8 cellular contexts compared by ENCODE assay signal in genomic region chr6:116461563-116462507, GRCh38. TPM values are rescaled to one million over a fixed set of nuclear protein-coding genes. Genes with fewer than 3 reads are reported as not detected.
DNase-seq lines count a peak whose midpoint lies in the region; ATAC-seq and TF ChIP-seq lines count a peak whose summit lies in the region.

No MANE protein-coding gene starts in this region.

- no peak for TF ChIP-seq CTCF in Loucy (conservative IDR thresholded peaks at IDR 0.05; ENCODE audit: low read length)
- no peak for TF ChIP-seq CTCF in activated CD8-positive, alpha-beta T cell treated with anti-CD3 and anti-CD28 coated beads for 36 hours (IDR thresholded peaks at IDR 0.05)
- no peak for TF ChIP-seq CTCF in esophagus squamous epithelium (IDR thresholded peaks at IDR 0.05)

- peak overlapping the region; percentile 90 for H2AFZ ChIP-seq in Loucy (ENCODE audit: low read length)

- H3K4me3 ChIP-seq in Loucy (ENCODE audit: low read length, poor library complexity, severe bottlenecking) (peak overlapping the region; percentile 81), esophagus squamous epithelium (peak overlapping the region; percentile 31 to 69 (median 44)), stomach smooth muscle (ENCODE audit: low read length in 2 of 2) (peak overlapping the region; percentile 63 to 72)
- H3K4me3 ChIP-seq in naive thymus-derived CD4-positive, alpha-beta T cell (ENCODE audit: low read length), result peak overlapping the region; percentile 58

- peaks cover 21% of the 10 kb centered on the region for H3K4me1 Mint-ChIP-seq in activated CD8-positive, alpha-beta T cell treated with anti-CD3 and anti-CD28 coated beads for 36 hours (ENCODE audit: low read depth)
- H3K4me1 Mint-ChIP-seq in naive thymus-derived CD4-positive, alpha-beta T cell, result peaks cover 17 to 88% (median 25%) of the 10 kb centered on the region in 7 donors

- H3K79me2 ChIP-seq in Loucy (ENCODE audit: insufficient read depth, low read length), result peaks cover 3% of the 10 kb centered on the region; the same call in 1 of the 2 replicates

- H3K4me2 ChIP-seq in Loucy (ENCODE audit: low read depth, low read length, poor library complexity, severe bottlenecking), result peak overlapping the region; percentile 75

- 24 to 25% methylated on average over 7 to 16 of the region's 81 CpGs for WGBS in esophagus squamous epithelium, 2 donors

- H3K9ac ChIP-seq in Loucy (ENCODE audit: low read depth, low read length, poor library complexity, severe bottlenecking), result peak overlapping the region; percentile 70
- no peak overlapping the region for H3K9ac ChIP-seq in stomach smooth muscle (ENCODE audit: low read length in 2 of 2)

- no peaks in the 10 kb centered on the region for H3K9me3 ChIP-seq in Loucy (ENCODE audit: insufficient read depth, low read depth, low read length)
- H3K9me3 ChIP-seq in esophagus squamous epithelium, result no peaks in the 10 kb centered on the region
- no peaks in the 10 kb centered on the region for H3K9me3 ChIP-seq in naive thymus-derived CD4-positive, alpha-beta T cell (ENCODE audit: control insufficient read depth in 2 of 3, low read length in 3 of 3)
- H3K9me3 ChIP-seq in stomach smooth muscle (ENCODE audit: control insufficient read depth in 2 of 2, low read length in 2 of 2), result no peaks in the 10 kb centered on the region

- peak overlapping the region; percentile 69 for H3K4me3 Mint-ChIP-seq in activated CD8-positive, alpha-beta T cell treated with anti-CD3 and anti-CD28 coated beads for 36 hours
- H3K4me3 Mint-ChIP-seq in naive thymus-derived CD4-positive, alpha-beta T cell, result peak overlapping the region; percentile 76 to 87 (median 80)

- POLR2A ChIA-PET in activated CD8-positive, alpha-beta T cell treated with anti-CD3 and anti-CD28 coated beads for 36 hours (lab: Charles Lee), result no interaction called here
- POLR2A ChIA-PET in naive thymus-derived CD4-positive, alpha-beta T cell (lab: Charles Lee), result interaction anchor here (0.6 to 1.3 kb wide), 2 partner anchors 182 to 214 kb away, joined by 3 read pairs; partner anchors contain the start of gene TSPYL1

- no peaks in the 10 kb centered on the region for H4K20me1 ChIP-seq in Loucy (ENCODE audit: insufficient read depth, low read length, poor library complexity, severe bottlenecking)

- H3K27me3 Mint-ChIP-seq in activated CD8-positive, alpha-beta T cell treated with anti-CD3 and anti-CD28 coated beads for 36 hours, result peaks cover 25% of the 10 kb centered on the region
- H3K27me3 Mint-ChIP-seq in naive thymus-derived CD4-positive, alpha-beta T cell, result peaks cover 0 to 39% (median 4%) of the 10 kb centered on the region in 5 donors

- no peak for TF ChIP-seq POLR2A in esophagus squamous epithelium (IDR thresholded peaks at IDR 0.05)

- peak overlapping the region in 2 of 4 donors; percentile 15 to 34 for H3K27ac ChIP-seq in esophagus squamous epithelium
- no peak overlapping the region for H3K27ac ChIP-seq in naive thymus-derived CD4-positive, alpha-beta T cell (ENCODE audit: low read depth, low read length)
- no peak overlapping the region for H3K27ac ChIP-seq in stomach smooth muscle (ENCODE audit: low read length)

- H3K36me3 ChIP-seq in Loucy (ENCODE audit: insufficient read depth, low read length), result no peaks in the 10 kb centered on the region
- no peaks in the 10 kb centered on the region for H3K36me3 ChIP-seq in esophagus squamous epithelium
- no peaks in the 10 kb centered on the region for H3K36me3 ChIP-seq in naive thymus-derived CD4-positive, alpha-beta T cell (ENCODE audit: control insufficient read depth in 2 of 3, insufficient read depth in 3 of 3, low read length in 3 of 3)
- H3K36me3 ChIP-seq in stomach smooth muscle (ENCODE audit: control insufficient read depth in 2 of 2, insufficient read depth in 2 of 2, low read length in 2 of 2), result no peaks in the 10 kb centered on the region

- H3K27me3 ChIP-seq in Loucy (ENCODE audit: insufficient read depth, low read length, poor library complexity, severe bottlenecking) (no peaks in the 10 kb centered on the region), esophagus squamous epithelium (peaks cover 0 to 54% (median 0%) of the 10 kb centered on the region in 4 donors), stomach smooth muscle (ENCODE audit: control insufficient read depth in 1 of 2, insufficient read depth in 2 of 2, low read length in 2 of 2) (peaks cover 7 to 19% of the 10 kb centered on the region in 2 donors)
- H3K27me3 ChIP-seq in naive thymus-derived CD4-positive, alpha-beta T cell (ENCODE audit: control insufficient read depth in 2 of 2, insufficient read depth in 2 of 2, low read length in 2 of 2), result no peaks in the 10 kb centered on the region

- ATAC-seq in GM21619 (IDR thresholded peaks at IDR 0.05; ENCODE audit: unreplicated experiment), result peak; percentile 83
- peak; percentile 93 for ATAC-seq in activated CD8-positive, alpha-beta T cell treated with anti-CD3 and anti-CD28 coated beads for 36 hours
- ATAC-seq in naive thymus-derived CD4-positive, alpha-beta T cell, result peak; percentile 89

- CTCF ChIA-PET in activated CD8-positive, alpha-beta T cell treated with anti-CD3 and anti-CD28 coated beads for 36 hours (lab: Charles Lee), result interaction anchor here (1.5 kb wide), 1 partner anchor 17 kb away, joined by 4 read pairs; no protein-coding TSS in a partner anchor
- CTCF ChIA-PET in naive thymus-derived CD4-positive, alpha-beta T cell (lab: Charles Lee), result interaction anchor here (0.6 to 0.9 kb wide), 2 partner anchors 17 to 62 kb away, joined by 3 read pairs; no protein-coding TSS in a partner anchor

- H3K4me1 ChIP-seq in Loucy (ENCODE audit: insufficient read depth, low read length, poor library complexity, severe bottlenecking) (peaks cover 34% of the 10 kb centered on the region), esophagus squamous epithelium (peaks cover 0 to 23% (median 0%) of the 10 kb centered on the region in 3 donors), stomach smooth muscle (ENCODE audit: control insufficient read depth, insufficient read depth, low read length) (peaks cover 3% of the 10 kb centered on the region)
- H3K4me1 ChIP-seq in naive thymus-derived CD4-positive, alpha-beta T cell (ENCODE audit: control insufficient read depth in 2 of 2, insufficient read depth in 2 of 2, low read length in 2 of 2), result peaks cover 7 to 16% of the 10 kb centered on the region in 2 donors

- no peaks in the 10 kb centered on the region for H3K9me2 ChIP-seq in Loucy (replicated peaks; ENCODE audit: low read depth, low read length)

- no peaks in the 10 kb centered on the region for H3K9me3 Mint-ChIP-seq in activated CD8-positive, alpha-beta T cell treated with anti-CD3 and anti-CD28 coated beads for 36 hours
- no peaks in the 10 kb centered on the region for H3K9me3 Mint-ChIP-seq in naive thymus-derived CD4-positive, alpha-beta T cell

- H3K27ac Mint-ChIP-seq in activated CD8-positive, alpha-beta T cell treated with anti-CD3 and anti-CD28 coated beads for 36 hours, result peak overlapping the region; percentile 62
- H3K27ac Mint-ChIP-seq in naive thymus-derived CD4-positive, alpha-beta T cell, result peak overlapping the region; percentile 25 to 92 (median 57)

- peaks cover 3% of the 10 kb centered on the region; the same call in 1 of the 2 replicates for H3F3A ChIP-seq in Loucy (ENCODE audit: low read depth)

- DNase-seq in GM03348 (ENCODE audit: low spot score) (peak; percentile 66), esophagus squamous epithelium (lab: John Stamatoyannopoulos, UW) (no peak), NCI-H1105 treated with DMSO at 0.1 percent for 48 hours (lab: John Stamatoyannopoulos, UW) (no peak)
- peak; percentile 72 for DNase-seq in activated CD8-positive, alpha-beta T cell treated with anti-CD3 and anti-CD28 coated beads for 36 hours
- peak; percentile 25 to 71 (median 62) for DNase-seq in naive thymus-derived CD4-positive, alpha-beta T cell

- intact Hi-C loops in activated CD8-positive, alpha-beta T cell treated with anti-CD3 and anti-CD28 coated beads for 36 hours (cut with micrococcal nuclease), result loop anchor here (5.0 kb wide), 1 partner anchor 185 kb away; the partner anchor contains the start of gene TSPYL1
- intact Hi-C loops in esophagus squamous epithelium (cut with DNase I), result no loop called here
- intact Hi-C loops in naive thymus-derived CD4-positive, alpha-beta T cell (cut with micrococcal nuclease), result loop anchor here (1.0 to 5.0 kb wide), 7 partner anchors 14 to 360 kb away; partner anchors contain the start of genes KPNA5 (in 1 of the 2), NT5DC1 (in 1 of the 2), RWDD1 (in 1 of the 2) and TSPYL1 (in 1 of the 2)

- H3K36me3 Mint-ChIP-seq in activated CD8-positive, alpha-beta T cell treated with anti-CD3 and anti-CD28 coated beads for 36 hours (ENCODE audit: low read depth), result no peaks in the 10 kb centered on the region
- peaks cover 0 to 38% (median 0%) of the 10 kb centered on the region in 5 donors for H3K36me3 Mint-ChIP-seq in naive thymus-derived CD4-positive, alpha-beta T cell

RNA-seq across cellular contexts. Expression of gene CALHM6, which starts 0.7 kb away (rescaled TPM):
- 10 to 100 TPM; 10.9 to 11.3 TPM for total RNA-seq in activated CD8-positive, alpha-beta T cell treated with anti-CD3 and anti-CD28 coated beads for 36 hours
- total RNA-seq in esophagus squamous epithelium, result 1 to 10 TPM; 1.4 to 7.8 (median 3.6) TPM
- 10 to 100 TPM in 2 of 5 experiments, 1 to 10 TPM in 3; 3.0 to 79.3 (median 5.6) TPM for total RNA-seq in naive thymus-derived CD4-positive, alpha-beta T cell
- 10 to 100 TPM; 24.4 to 52.1 TPM for polyA plus RNA-seq in naive thymus-derived CD4-positive, alpha-beta T cell

RNA-seq across cellular contexts. Expression of gene CALHM5, which starts 49.6 kb away (rescaled TPM):
- not detected for total RNA-seq in activated CD8-positive, alpha-beta T cell treated with anti-CD3 and anti-CD28 coated beads for 36 hours
- 1 to 10 TPM in 1 of 4 donors, under 1 TPM in 3; 0.04 to 1.7 (median 0.56) TPM for total RNA-seq in esophagus squamous epithelium
- not detected for total RNA-seq in naive thymus-derived CD4-positive, alpha-beta T cell
- polyA plus RNA-seq in naive thymus-derived CD4-positive, alpha-beta T cell, result not detected

Comparison
In these comparisons a context has a peak if more than half of its experiments do, and no peak if none do; other contexts are left out.
1. DNase-seq: peak in GM03348 (single experiment), activated CD8-positive, alpha-beta T cell treated with anti-CD3 and anti-CD28 coated beads for 36 hours (single experiment) and naive thymus-derived CD4-positive, alpha-beta T cell (9 of 9); none in esophagus squamous epithelium (single experiment) and NCI-H1105 treated with DMSO at 0.1 percent for 48 hours (single experiment).
2. Peak in every context shown above with its lines, with median percentiles within 50 percentile points of each other: ATAC-seq and H3K4me3 ChIP-seq.